11 cellular contexts compared by ENCODE assay signal in the genomic region with DNA sequence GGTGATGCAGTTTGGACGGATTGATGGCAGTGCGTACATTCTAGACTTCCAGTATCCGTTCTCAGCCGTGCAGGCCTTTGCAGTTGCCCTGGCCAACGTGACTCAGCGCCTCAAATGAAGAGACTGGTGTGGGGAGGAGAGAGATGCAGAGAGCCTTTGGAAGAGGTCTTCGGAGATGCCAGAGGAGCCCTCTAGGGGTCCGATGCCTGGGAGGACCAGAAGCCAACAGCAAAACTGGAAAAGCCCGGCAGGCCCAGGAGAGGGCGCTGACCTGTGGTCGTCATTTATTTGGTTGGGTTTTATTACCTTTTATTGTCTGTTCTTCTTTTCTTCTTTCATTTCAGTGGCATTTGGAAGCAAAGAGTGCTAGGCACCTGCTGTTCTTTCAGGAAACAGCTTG. TPM values are rescaled to one million over a fixed set of nuclear protein-coding genes. Genes with fewer than 3 reads are reported as not detected.
DNase-seq lines count a peak whose midpoint lies in the region; ATAC-seq, FAIRE-seq and TF ChIP-seq lines count a peak whose summit lies in the region.
"Had no signal": no experiment of that assay in that cellular context is flagged by ENCODE, and none has a peak within 500 bp of the region (broad histone marks: within the 10 kb centered on the region; RNA-seq: fewer than 3 reads in every experiment).

No MANE protein-coding gene starts in this region.

- no peak for ATAC-seq in PC-3
- ATAC-seq: stimulated activated naive CD8-positive, alpha-beta T cell treated with anti-CD3 and anti-CD28 coated beads, Interleukin-15, Interleukin-2, amounts not matched to agents 100 U/mL and 50 U/mL, for 24 hours had no signal

- H3K4me1 Mint-ChIP-seq in activated T-cell treated with anti-CD3 and anti-CD28 coated beads, Interleukin-2, amount 50 U/mL, for 24 hours (ENCODE audit: low read depth) = no peaks in the 10 kb centered on the region
- H3K4me1 Mint-ChIP-seq in activated T-helper 2 cell treated with anti-CD3 and anti-CD28 coated beads, Interferon-gamma antibody, Interleukin-2, Interleukin-4, amounts not matched to agents 10 μg/mL and 5 μg/mL and 100 μg/mL, durations not matched to agents 14 hours and 24 hours and 36 hours (ENCODE audit: low read depth) = no peaks in the 10 kb centered on the region

- BruUV-seq in PC-3 (replicated peaks; lab: Mats Ljungman, UMichigan) = no TSS peak

- no peak overlapping the region for H3K27ac ChIP-seq in PC-3 (ENCODE audit: low read length)

- H3F3A ChIP-seq in PC-3 (ENCODE audit: low read length, unreplicated experiment) = no peaks in the 10 kb centered on the region

- TF ChIP-seq CTCF in PC-3 (conservative IDR thresholded peaks at IDR 0.05; ENCODE audit: low read depth, low read length) (peak; percentile 49; the same call in 1 of the 2 replicates), fibroblast of the aortic adventitia (IDR thresholded peaks at IDR 0.05; ENCODE audit: insufficient read depth, low read length) (peak; percentile 9)

- H3K9me3 Mint-ChIP-seq in activated T-cell treated with anti-CD3 and anti-CD28 coated beads, Interleukin-2, amount 50 U/mL, for 24 hours = no peaks in the 10 kb centered on the region
- H3K9me3 Mint-ChIP-seq in activated T-helper 2 cell treated with anti-CD3 and anti-CD28 coated beads, Interferon-gamma antibody, Interleukin-2, Interleukin-4, amounts not matched to agents 10 μg/mL and 5 μg/mL and 100 μg/mL, durations not matched to agents 14 hours and 24 hours and 36 hours = no peaks in the 10 kb centered on the region

- H3K9ac ChIP-seq in PC-3 (ENCODE audit: low read length) = no peak overlapping the region

- H3K4me3 ChIP-seq in PC-3 (ENCODE audit: low read length) = no peak overlapping the region
- H3K4me3 ChIP-seq in fibroblast of the aortic adventitia (ENCODE audit: low read depth, low read length) = no peak overlapping the region
- H3K4me3 ChIP-seq: smooth muscle cell had no signal

- FAIRE-seq in urothelium cell line (lab: Jason Lieb, UNC) = no peak

- H3K27me3 Mint-ChIP-seq in activated T-cell treated with anti-CD3 and anti-CD28 coated beads, Interleukin-2, amount 50 U/mL, for 24 hours = no peaks in the 10 kb centered on the region
- no peaks in the 10 kb centered on the region for H3K27me3 Mint-ChIP-seq in activated T-helper 2 cell treated with anti-CD3 and anti-CD28 coated beads, Interferon-gamma antibody, Interleukin-2, Interleukin-4, amounts not matched to agents 10 μg/mL and 5 μg/mL and 100 μg/mL, durations not matched to agents 14 hours and 24 hours and 36 hours (ENCODE audit: low read depth)

- no peaks in the 10 kb centered on the region for H3K79me2 ChIP-seq in PC-3 (ENCODE audit: low read length)

- H3K9me2 ChIP-seq in PC-3 (replicated peaks; ENCODE audit: low read length) = no peaks in the 10 kb centered on the region

- no peaks in the 10 kb centered on the region for H3K36me3 ChIP-seq in PC-3 (ENCODE audit: low read depth, low read length)

- POLR2A ChIA-PET in PC-3 (lab: Charles Lee; ENCODE audit: unreplicated experiment) = no interaction called here

- H3K4me3 Mint-ChIP-seq in activated T-cell treated with anti-CD3 and anti-CD28 coated beads, Interleukin-2, amount 50 U/mL, for 24 hours = no peak overlapping the region
- no peak overlapping the region for H3K4me3 Mint-ChIP-seq in activated T-helper 2 cell treated with anti-CD3 and anti-CD28 coated beads, Interferon-gamma antibody, Interleukin-2, Interleukin-4, amounts not matched to agents 10 μg/mL and 5 μg/mL and 100 μg/mL, durations not matched to agents 14 hours and 24 hours and 36 hours (ENCODE audit: low read depth)

- peak overlapping the region; percentile 12 for H3K27ac Mint-ChIP-seq in activated T-cell treated with anti-CD3 and anti-CD28 coated beads, Interleukin-2, amount 50 U/mL, for 24 hours
- H3K27ac Mint-ChIP-seq in activated T-helper 2 cell treated with anti-CD3 and anti-CD28 coated beads, Interferon-gamma antibody, Interleukin-2, Interleukin-4, amounts not matched to agents 10 μg/mL and 5 μg/mL and 100 μg/mL, durations not matched to agents 14 hours and 24 hours and 36 hours = no peak overlapping the region

- no peak for DNase-seq in activated T-cell treated with anti-CD3 and anti-CD28 coated beads, Interleukin-2, amount 50 U/mL, for 24 hours
- DNase-seq in activated T-cell treated with anti-CD3 and anti-CD28 coated beads for 4 hours (no peak), PC-3 (no peak), fibroblast of the aortic adventitia (ENCODE audit: low read depth) (no peak), urothelium cell line (ENCODE audit: low spot score) (peak; percentile 36), kidney glomerular epithelial cell (lab: John Stamatoyannopoulos, UW) (no peak), AG20443 (ENCODE audit: low spot score) (no peak)
- no peak for DNase-seq in activated T-helper 2 cell treated with anti-CD3 and anti-CD28 coated beads, Interferon-gamma antibody, Interleukin-2, Interleukin-4, amounts not matched to agents 10 μg/mL and 5 μg/mL and 100 μg/mL, durations not matched to agents 14 hours and 24 hours and 36 hours (ENCODE audit: low spot score)
- DNase-seq: Right ventricle myocardium superior; stimulated activated naive CD8-positive, alpha-beta T cell treated with anti-CD3 and anti-CD28 coated beads, Interleukin-15, Interleukin-2, amounts not matched to agents 100 U/mL and 50 U/mL, for 24 hours had no signal

- no peak overlapping the region for H2AFZ ChIP-seq in PC-3 (ENCODE audit: low read length)

- H3K27me3 ChIP-seq in PC-3 (ENCODE audit: low read length) = no peaks in the 10 kb centered on the region

- no peaks in the 10 kb centered on the region for H3K9me3 ChIP-seq in PC-3 (ENCODE audit: low read length)

- CTCF ChIA-PET in PC-3 (lab: Charles Lee) = no interaction called here

- H3K4me1 ChIP-seq in PC-3 (ENCODE audit: insufficient read depth, low read length) = no peaks in the 10 kb centered on the region

- H4K20me1 ChIP-seq in PC-3 (ENCODE audit: low read length) = no peaks in the 10 kb centered on the region

- no peak overlapping the region for H3K4me2 ChIP-seq in PC-3 (ENCODE audit: low read length)
- H3K4me2 ChIP-seq: smooth muscle cell had no signal

- intact Hi-C loops in PC-3 (cut with micrococcal nuclease) = no loop called here
- intact Hi-C loops in activated T-helper 2 cell treated with anti-CD3 and anti-CD28 coated beads, Interferon-gamma antibody, Interleukin-2, Interleukin-4, amounts not matched to agents 10 μg/mL and 5 μg/mL and 100 μg/mL, durations not matched to agents 14 hours and 24 hours and 36 hours (cut with micrococcal nuclease) = no loop called here

- H3K36me3 Mint-ChIP-seq in activated T-cell treated with anti-CD3 and anti-CD28 coated beads, Interleukin-2, amount 50 U/mL, for 24 hours (ENCODE audit: low read depth) = peaks cover 36% of the 10 kb centered on the region
- H3K36me3 Mint-ChIP-seq in activated T-helper 2 cell treated with anti-CD3 and anti-CD28 coated beads, Interferon-gamma antibody, Interleukin-2, Interleukin-4, amounts not matched to agents 10 μg/mL and 5 μg/mL and 100 μg/mL, durations not matched to agents 14 hours and 24 hours and 36 hours (ENCODE audit: low read depth) = no peaks in the 10 kb centered on the region

RNA-seq across cellular contexts. Expression of gene TMEM181, which starts 53.3 kb away (rescaled TPM):
- 10.4 and 13.7 TPM in 2 replicates for total RNA-seq in PC-3 (2014; rRNA removed)
- 24.1 and 36.2 TPM in 2 replicates for total RNA-seq in fibroblast of the aortic adventitia (ENCODE audit: low replicate concordance)
- 16.3 and 16.9 TPM in 2 replicates for total RNA-seq in activated T-helper 2 cell treated with anti-CD3 and anti-CD28 coated beads, Interferon-gamma antibody, Interleukin-2, Interleukin-4, amounts not matched to agents 10 μg/mL and 5 μg/mL and 100 μg/mL, durations not matched to agents 14 hours and 24 hours and 36 hours
